In genomic region chr1:10379101-10379620, GRCh38 we compare ENCODE assay signal across 19 cellular contexts. TPM values are rescaled to one million over a fixed set of nuclear protein-coding genes. Genes with fewer than 3 reads are reported as not detected.
A peak's percentile ranks its signal among the peaks of the same experiment; 100 is the strongest.
DNase-seq lines count a peak whose midpoint lies in the region; ATAC-seq and TF ChIP-seq lines count a peak whose summit lies in the region.
"Had no signal": no experiment of that assay in that cellular context is flagged by ENCODE, and none has a peak within 500 bp of the region (broad histone marks: within the 10 kb centered on the region; RNA-seq: fewer than 3 reads in every experiment).

No MANE protein-coding gene starts in this region.

- H3K27ac ChIP-seq in SK-N-SH (ENCODE audit: low read depth in 2 of 2, low read length in 1 of 2) = no peak overlapping the region

- H3K36me3 ChIP-seq in Caco-2 (ENCODE audit: control insufficient read depth, insufficient read depth, low read length) (peaks cover 4% of the 10 kb centered on the region), SK-N-SH (replicated peaks in 1 of 2; ENCODE audit: control insufficient read depth in 1 of 2, insufficient read depth in 2 of 2, low read length in 1 of 2) (peaks cover 7 to 23% of the 10 kb centered on the region in 2 experiments)

- no peak overlapping the region for H3K4me3 Mint-ChIP-seq in CD14-positive monocyte
- H3K4me3 Mint-ChIP-seq in WTC11 = no peak overlapping the region
- no peak overlapping the region for H3K4me3 Mint-ChIP-seq in osteocyte (ENCODE audit: unreplicated experiment)
- H3K4me3 Mint-ChIP-seq in Caco-2 (ENCODE audit: unreplicated experiment) = no peak overlapping the region
- H3K4me3 Mint-ChIP-seq: activated naive CD8-positive, alpha-beta T cell; activated T-helper 1 cell treated with anti-CD3 and anti-CD28 coated beads, Interleukin-12 subunit alpha, Interleukin-12 subunit beta, Interleukin-2, Interleukin-4 antibody, amounts not matched to agents 30 ng/mL and 10 ng/mL and 1 ng/mL, durations not matched to agents 14 hours and 24 hours and 36 hours; CD4-positive, alpha-beta T cell; T-cell had no signal

- H3K9me2 ChIP-seq in SK-N-SH = no peaks in the 10 kb centered on the region

- intact Hi-C loops in CD14-positive monocyte (cut with micrococcal nuclease) (loop anchor here (5.0 kb wide), 2 partner anchors 113 to 118 kb away; no protein-coding TSS in a partner anchor), Caco-2 (cut with micrococcal nuclease; ENCODE audit: unreplicated experiment) (no loop called here)

- H3K4me2 ChIP-seq in SK-N-SH = no peak overlapping the region

- no peaks in the 10 kb centered on the region for H3K9me3 ChIP-seq in Caco-2
- no peaks in the 10 kb centered on the region for H3K9me3 ChIP-seq in SK-N-SH
- H3K9me3 ChIP-seq: heart right ventricle, left lung, spleen had no signal

- no peak for TF ChIP-seq RAD21 in SK-N-SH (IDR thresholded peaks at IDR 0.05; ENCODE audit: low read length)

- H3K4me1 ChIP-seq in Caco-2 (no peaks in the 10 kb centered on the region), SK-N-SH (ENCODE audit: control insufficient read depth in 1 of 2, insufficient read depth in 2 of 2, low read depth in 1 of 2, low read length in 1 of 2) (0 out of 4 replicates have a peak, but pooled peaks cover 0 to 7% of the 10 kb centered on the region in 2 experiments)

- H3K4me3 ChIP-seq in Caco-2 (ENCODE audit: low read depth, low read length) (no peak overlapping the region), SK-N-SH (ENCODE audit: low read depth in 2 of 2, low read length in 1 of 2) (no peak overlapping the region)
- H3K4me3 ChIP-seq: heart right ventricle, left lung had no signal

- POLR2A ChIA-PET in WTC11 (lab: Charles Lee) (no interaction called here), Caco-2 (lab: Charles Lee) (no interaction called here), SK-N-SH (lab: Yijun Ruan, JAX) (no interaction called here)

- H3K9me3 Mint-ChIP-seq in CD14-positive monocyte (no peaks in the 10 kb centered on the region), WTC11 (no peaks in the 10 kb centered on the region), osteocyte (ENCODE audit: unreplicated experiment) (no peaks in the 10 kb centered on the region), Caco-2 (ENCODE audit: unreplicated experiment) (no peaks in the 10 kb centered on the region)
- H3K9me3 Mint-ChIP-seq: activated T-helper 1 cell treated with anti-CD3 and anti-CD28 coated beads, Interleukin-12 subunit alpha, Interleukin-12 subunit beta, Interleukin-2, Interleukin-4 antibody, amounts not matched to agents 30 ng/mL and 10 ng/mL and 1 ng/mL, durations not matched to agents 14 hours and 24 hours and 36 hours; CD4-positive, alpha-beta T cell; T-cell had no signal

- no peaks in the 10 kb centered on the region for H3K79me2 ChIP-seq in SK-N-SH (ENCODE audit: insufficient read depth)

- H3K36me3 Mint-ChIP-seq in CD14-positive monocyte (peaks cover 44 to 63% of the 10 kb centered on the region in 2 donors), WTC11 (peaks cover 53% of the 10 kb centered on the region), osteocyte (ENCODE audit: unreplicated experiment) (peaks cover 17% of the 10 kb centered on the region), Caco-2 (ENCODE audit: insufficient read depth, unreplicated experiment) (peaks cover 40% of the 10 kb centered on the region)

- no peak for ATAC-seq in WTC11
- ATAC-seq in esophagus mucosa = peak; percentile 51
- ATAC-seq: T-cell had no signal

- 93% methylated on average over 10 of the region's 10 CpGs for WGBS in SK-N-SH (ENCODE audit: low lambda C conversion rate)

- BruUV-seq in Caco-2 (replicated peaks; lab: Mats Ljungman, UMichigan) = no TSS peak

- H4K20me1 ChIP-seq in SK-N-SH (ENCODE audit: insufficient read depth) = no peaks in the 10 kb centered on the region

- no peak for TF ChIP-seq EP300 in SK-N-SH (IDR thresholded peaks at IDR 0.05; ENCODE audit: borderline replicate concordance in 1 of 2, low read depth in 1 of 2, low read length in 1 of 2)

- H3K9ac ChIP-seq in SK-N-SH = no peak overlapping the region

- peak overlapping the region; percentile 84 to 95 (median 93) for H3K27ac Mint-ChIP-seq in CD14-positive monocyte
- H3K27ac Mint-ChIP-seq in WTC11 = peak overlapping the region; percentile 43; the same call in 1 of the 2 replicates
- peak overlapping the region; percentile 95 for H3K27ac Mint-ChIP-seq in osteocyte (ENCODE audit: unreplicated experiment)
- H3K27ac Mint-ChIP-seq in Caco-2 (ENCODE audit: unreplicated experiment) = no peak overlapping the region
- H3K27ac Mint-ChIP-seq: activated naive CD8-positive, alpha-beta T cell; activated T-helper 1 cell treated with anti-CD3 and anti-CD28 coated beads, Interleukin-12 subunit alpha, Interleukin-12 subunit beta, Interleukin-2, Interleukin-4 antibody, amounts not matched to agents 30 ng/mL and 10 ng/mL and 1 ng/mL, durations not matched to agents 14 hours and 24 hours and 36 hours; CD4-positive, alpha-beta T cell; T-cell had no signal

- no peaks in the 10 kb centered on the region for H3K27me3 ChIP-seq in Caco-2 (replicated peaks; ENCODE audit: control insufficient read depth, insufficient read depth, low read length)
- H3K27me3 ChIP-seq in SK-N-SH (ENCODE audit: insufficient read depth) = no peaks in the 10 kb centered on the region
- H3K27me3 ChIP-seq: heart right ventricle, left lung, spleen had no signal

- DNase-seq in CD14-positive monocyte (ENCODE audit: low spot score) = no peak
- no peak for DNase-seq in WTC11 (ENCODE audit: low spot score)
- no peak for DNase-seq in osteocyte (ENCODE audit: extremely low spot score, unreplicated experiment)
- DNase-seq in Caco-2 = no peak
- no peak for DNase-seq in AG20443 (ENCODE audit: low spot score)
- DNase-seq in SK-N-SH = no peak
- DNase-seq in stimulated activated CD4-positive, alpha-beta T cell treated with anti-CD3 and anti-CD28 coated beads, Interleukin-12 subunit alpha, Interleukin-12 subunit beta, amount 100 ng/mL, for 4 hours = no peak
- DNase-seq: CD4-positive, alpha-beta T cell; NCI-H1092 treated with DMSO at 0.1 percent for 48 hours; NCI-H2081 treated with DMSO at 0.1 percent for 48 hours; SHP77 treated with DMSO at 0.1 percent for 48 hours; stimulated activated CD4-positive, alpha-beta T cell treated with anti-CD3 and anti-CD28 coated beads, Interleukin-4, amount 100 ng/mL, for 4 hours had no signal

- TF ChIP-seq CTCF in CD14-positive monocyte (IDR thresholded peaks at IDR 0.05) = no peak
- TF ChIP-seq CTCF in WTC11 (IDR thresholded peaks at IDR 0.05) = no peak
- TF ChIP-seq CTCF in osteocyte (IDR thresholded peaks at IDR 0.05) = no peak
- no peak for TF ChIP-seq CTCF in Caco-2 (IDR thresholded peaks at IDR 0.05; ENCODE audit: insufficient read depth in 1 of 2, low read depth in 1 of 2, low read length in 1 of 2, severe bottlenecking in 1 of 2, unreplicated experiment in 1 of 2)
- no peak for TF ChIP-seq CTCF in SK-N-SH (IDR thresholded peaks at IDR 0.05)

- H2AFZ ChIP-seq in SK-N-SH (ENCODE audit: low read depth) = no peak overlapping the region

- peaks cover 36% of the 10 kb centered on the region for H3K4me1 Mint-ChIP-seq in CD14-positive monocyte
- no peaks in the 10 kb centered on the region for H3K4me1 Mint-ChIP-seq in WTC11
- H3K4me1 Mint-ChIP-seq in osteocyte (ENCODE audit: unreplicated experiment) = peaks cover 50% of the 10 kb centered on the region
- no peaks in the 10 kb centered on the region for H3K4me1 Mint-ChIP-seq in Caco-2 (ENCODE audit: low read depth, unreplicated experiment)
- H3K4me1 Mint-ChIP-seq: T-cell had no signal

- peaks cover 32% of the 10 kb centered on the region for H3F3A ChIP-seq in SK-N-SH (replicated peaks; ENCODE audit: insufficient read depth)

- CTCF ChIA-PET in WTC11 (lab: Charles Lee) = interaction anchor here (0.8 kb wide), 1 partner anchor 169 kb away, joined by 3 read pairs; the partner anchor contains the start of gene KIF1B
- CTCF ChIA-PET in Caco-2 (lab: Charles Lee) = interaction anchor here (0.9 kb wide), 1 partner anchor 50 kb away, joined by 3 read pairs; no protein-coding TSS in a partner anchor
- CTCF ChIA-PET in SK-N-SH (lab: Yijun Ruan, JAX) = interaction anchor here (1.1 to 1.4 kb wide), 2 partner anchors 115 to 129 kb away, joined by 4 read pairs; no protein-coding TSS in a partner anchor

- peaks cover 0 to 2% (median 2%) of the 10 kb centered on the region in 3 donors for H3K27me3 Mint-ChIP-seq in CD14-positive monocyte (ENCODE audit: low read depth in 3 of 3)
- no peaks in the 10 kb centered on the region for H3K27me3 Mint-ChIP-seq in WTC11 (ENCODE audit: low read depth)
- no peaks in the 10 kb centered on the region for H3K27me3 Mint-ChIP-seq in osteocyte (ENCODE audit: unreplicated experiment)
- no peaks in the 10 kb centered on the region for H3K27me3 Mint-ChIP-seq in Caco-2 (ENCODE audit: insufficient read depth, unreplicated experiment)
- H3K27me3 Mint-ChIP-seq: activated naive CD8-positive, alpha-beta T cell; CD4-positive, alpha-beta T cell; T-cell had no signal

TF ChIP-seq in WTC11, 78 proteins besides CTCF, POLR2A, EP300 and RAD21 (continues in another document):
- TF ChIP-seq SMAD3 (CRISPR knock-in tag; IDR thresholded peaks at IDR 0.05; ENCODE audit: borderline replicate concordance) = no peak

TF ChIP-seq in SK-N-SH, 30 proteins besides CTCF, POLR2A, EP300 and RAD21:
- no peak for TF ChIP-seq JUND (IDR thresholded peaks at IDR 0.05)

RNA-seq across cellular contexts. Expression of gene PGD, which starts 19.7 kb away (rescaled TPM):
- polyA plus RNA-seq in CD14-positive monocyte (100 to 1,000 TPM; 471 to 509 TPM), SK-N-SH (2012; rRNA removed) (75.3 and 76.2 TPM in 2 replicates)
- total RNA-seq in WTC11 (2021) (270 to 278 TPM (median 272 TPM) in 3 replicates), esophagus mucosa (581 TPM), osteocyte (197 and 199 TPM in 2 replicates), Caco-2 (2022) (187 and 215 TPM in 2 replicates)
- polyA plus RNA-seq in SK-N-SH (2012; cell fraction: cytosol; rRNA removed) = 75.1 and 78.8 TPM in 2 replicates
- 61.0 and 72.1 TPM in 2 replicates for polyA plus RNA-seq in SK-N-SH (2012; cell fraction: nucleus; rRNA removed)

RNA-seq across cellular contexts. Expression of gene CENPS, which starts 51.1 kb away (rescaled TPM):
- polyA plus RNA-seq in CD14-positive monocyte (1 to 10 TPM; 2.5 to 3.5 TPM), SK-N-SH (2012; rRNA removed) (16.6 and 20.0 TPM in 2 replicates)
- total RNA-seq in WTC11 (2021) (13.7 to 17.0 TPM (median 13.8 TPM) in 3 replicates), esophagus mucosa (11.8 TPM), osteocyte (12.0 and 14.1 TPM in 2 replicates), Caco-2 (2022) (20.1 and 23.1 TPM in 2 replicates)
- 22.6 and 25.6 TPM in 2 replicates for polyA plus RNA-seq in SK-N-SH (2012; cell fraction: cytosol; rRNA removed)
- polyA plus RNA-seq in SK-N-SH (2012; cell fraction: nucleus; rRNA removed) = 9.0 and 9.1 TPM in 2 replicates
